8 cellular contexts compared by ENCODE assay signal in the genomic region with DNA sequence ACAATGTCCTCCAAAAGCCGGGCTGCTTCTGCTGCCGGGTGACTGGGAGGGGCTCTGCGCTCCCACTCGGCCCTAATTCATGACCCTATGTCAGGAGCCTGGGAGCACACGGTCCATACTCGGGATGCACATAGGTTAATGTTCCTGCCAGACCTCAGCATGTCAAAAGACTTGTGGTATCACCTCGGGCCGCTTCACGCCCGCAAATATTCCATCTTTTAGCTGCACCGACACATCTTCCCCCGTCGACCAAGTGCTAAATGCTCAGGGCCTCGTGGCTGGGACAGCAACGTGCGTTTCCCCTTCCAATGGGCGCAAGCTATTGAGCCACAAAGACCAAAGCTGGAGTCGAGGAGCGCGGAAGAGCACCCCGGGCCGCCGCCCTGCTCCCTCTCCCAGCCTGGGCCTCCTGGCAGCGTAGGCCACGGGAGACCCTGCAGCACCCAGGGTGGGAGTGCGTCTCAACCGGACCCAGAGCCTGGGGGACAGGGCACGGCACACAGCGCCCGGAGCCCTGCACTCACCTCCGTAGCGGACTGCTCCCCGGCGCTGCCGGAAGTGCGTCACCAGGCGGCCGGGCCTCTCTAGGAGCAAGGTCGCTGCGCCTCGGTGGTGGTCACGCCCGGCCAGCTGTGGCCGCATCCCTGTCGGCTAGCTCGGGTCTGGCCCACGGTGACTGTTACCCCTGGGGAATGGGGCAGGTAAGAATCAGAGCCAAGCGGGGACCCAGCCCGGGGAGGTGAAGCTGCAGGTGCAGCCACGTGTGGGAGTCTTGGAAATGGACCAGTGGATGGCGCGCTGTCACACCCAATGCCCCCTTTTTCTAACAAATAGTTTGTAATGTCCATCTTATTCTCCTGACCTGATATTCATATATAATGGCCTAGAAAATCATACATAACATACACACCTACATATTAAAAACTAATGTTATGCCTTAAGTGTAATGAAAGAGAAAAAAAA. TPM values are rescaled to one million over a fixed set of nuclear protein-coding genes. Genes with fewer than 3 reads are reported as not detected.
A peak's percentile ranks its signal among the peaks of the same experiment; 100 is the strongest.
DNase-seq lines count a peak whose midpoint lies in the region; ATAC-seq and TF ChIP-seq lines count a peak whose summit lies in the region.

A gene (minus strand): TSS at position 562 of the 963 bp plus-strand sequence. CDS start 5,451 bp downstream, outside the sequence.

- intact Hi-C loops in left lung (cut with DNase I): no loop called here

- peak; percentile 96 for DNase-seq in AG20443 (ENCODE audit: low spot score)
- DNase-seq in NCI-H510A (lab: John Stamatoyannopoulos, UW): peak; percentile 39
- DNase-seq in activated CD4-positive, alpha-beta T cell treated with anti-CD3 and anti-CD28 coated beads, Interleukin-2, amount 50 U/mL, for 1 hour: peak; percentile 72
- DNase-seq in dedifferentiated amniotic fluid mesenchymal stem cell (ENCODE audit: extremely low spot score): peak; percentile 69
- peak; percentile 90 to 98 for DNase-seq in left lung
- peak; percentile 67 for DNase-seq in stimulated activated CD4-positive, alpha-beta T cell treated with anti-CD3 and anti-CD28 coated beads, Interleukin-2, amount 100 ng/mL, for 4 hours (ENCODE audit: low read depth)

- peaks cover 0 to under 1% of the 10 kb centered on the region in 2 donors for H3K36me3 ChIP-seq in left lung

- ATAC-seq in GM18873 (IDR thresholded peaks at IDR 0.05; ENCODE audit: low FRiP score, unreplicated experiment): peak; percentile 91
- ATAC-seq in HG03135 (IDR thresholded peaks at IDR 0.05; ENCODE audit: unreplicated experiment): peak; percentile 93
- peak; percentile 100 for ATAC-seq in left lung

- H3K4me1 ChIP-seq in left lung: peaks cover 5 to 21% of the 10 kb centered on the region in 2 donors

- no peaks in the 10 kb centered on the region for H3K9me3 ChIP-seq in left lung

- peak within 1 kb of the TSS; percentile 83 for H3K27ac ChIP-seq in left lung

- H3K27me3 ChIP-seq in left lung: no peaks in the 10 kb centered on the region

- peak within 1 kb of the TSS; percentile 73 to 93 for H3K4me3 ChIP-seq in left lung

- no peak for TF ChIP-seq CTCF in left lung (IDR thresholded peaks at IDR 0.05)

RNA-seq across cellular contexts. Expression of the gene that starts here (rescaled TPM):
- total RNA-seq in left lung: 1 to 10 TPM; 6.8 to 7.8 TPM

Comparison
In these comparisons a context has a peak if more than half of its experiments do, and no peak if none do; other contexts are left out.
1. Peak in every context shown above with its lines: DNase-seq, ATAC-seq, H3K4me3 ChIP-seq and H3K27ac ChIP-seq.
2. DNase-seq: peak in every context shown above with its lines; median percentile 96 in AG20443; 94 in left lung; 72 in activated CD4-positive, alpha-beta T cell treated with anti-CD3 and anti-CD28 coated beads, Interleukin-2, amount 50 U/mL, for 1 hour; 69 in dedifferentiated amniotic fluid mesenchymal stem cell; 67 in stimulated activated CD4-positive, alpha-beta T cell treated with anti-CD3 and anti-CD28 coated beads, Interleukin-2, amount 100 ng/mL, for 4 hours; 39 in NCI-H510A.